Comparison of ENCODE assay signal across 23 cellular contexts in the genomic region with DNA sequence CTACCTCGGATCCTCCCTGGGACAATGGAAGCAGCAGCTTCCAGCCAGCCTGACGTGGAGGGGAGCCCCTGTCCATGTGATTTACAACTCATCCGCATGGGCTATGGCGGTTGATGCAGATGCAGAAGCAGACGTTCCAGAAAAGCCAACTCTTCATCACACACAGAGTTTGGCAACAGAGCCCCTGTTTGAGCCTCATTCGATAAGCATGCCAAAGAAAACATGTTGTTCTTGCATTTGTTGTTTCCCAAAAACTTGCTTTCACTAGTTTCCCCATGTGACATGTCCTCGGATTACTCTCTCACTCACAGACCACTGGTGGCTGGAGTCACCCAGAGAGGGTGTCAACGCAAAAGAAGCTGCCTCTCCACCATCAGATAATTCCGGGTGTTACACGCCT. TPM values are rescaled to one million over a fixed set of nuclear protein-coding genes. Genes with fewer than 3 reads are reported as not detected.
DNase-seq lines count a peak whose midpoint lies in the region; ATAC-seq, FAIRE-seq and TF ChIP-seq lines count a peak whose summit lies in the region.
"Had no signal": no experiment of that assay in that cellular context is flagged by ENCODE, and none has a peak within 500 bp of the region (broad histone marks: within the 10 kb centered on the region; RNA-seq: fewer than 3 reads in every experiment).

No MANE protein-coding gene starts in this region.

- no peaks in the 10 kb centered on the region for H3K79me2 ChIP-seq in OCI-LY7 (ENCODE audit: insufficient read depth, low read depth, low read length)

- H3K27ac Mint-ChIP-seq in nephron, result peak overlapping the region in 2 of 3 experiments; percentile 77 to 87
- H3K27ac Mint-ChIP-seq: activated naive CD8-positive, alpha-beta T cell treated with anti-CD3 and anti-CD28 coated beads, Interleukin-2, amount 10 ng/mL, durations not matched to agents 7 days and 5 days; naive B cell had no signal

- H2AFZ ChIP-seq in OCI-LY7 (ENCODE audit: low read length), result no peak overlapping the region

- POLR2A ChIA-PET in OCI-LY7 (lab: Charles Lee), result no interaction called here

- intact Hi-C loops in ascending aorta (cut with DNase I), result no loop called here
- intact Hi-C loops in Right ventricle myocardium superior (cut with DNase I), result no loop called here
- intact Hi-C loops in tibial artery (cut with DNase I; ENCODE audit: low total_unique reads), result no loop called here
- intact Hi-C loops in OCI-LY7 (cut with micrococcal nuclease; ENCODE audit: unreplicated experiment), result no loop called here

- CTCF ChIA-PET in OCI-LY7 (lab: Charles Lee; ENCODE audit: unreplicated experiment), result no interaction called here

- no peak overlapping the region for H3K4me2 ChIP-seq in OCI-LY7 (ENCODE audit: low read length)

- TF ChIP-seq CTCF in ascending aorta (IDR thresholded peaks at IDR 0.05) (no peak), nephron (IDR thresholded peaks at IDR 0.05; ENCODE audit: unreplicated experiment in 3 of 3) (no peak), tibial artery (IDR thresholded peaks at IDR 0.05) (no peak), brain microvascular endothelial cell (IDR thresholded peaks at IDR 0.05; ENCODE audit: low read depth, low read length, missing control alignments) (no peak), OCI-LY7 (conservative IDR thresholded peaks at IDR 0.05; ENCODE audit: low read length) (no peak)

- H3K36me3 Mint-ChIP-seq in nephron (ENCODE audit: low read depth), result peaks cover 20% of the 10 kb centered on the region
- H3K36me3 Mint-ChIP-seq: naive B cell had no signal

- in situ Hi-C loops in brain microvascular endothelial cell (cut with HindIII; ENCODE audit: low pct_ligation_motif_present, low sequenced_read_pairs), result no loop called here

- H3K27me3 ChIP-seq in ascending aorta, result no peaks in the 10 kb centered on the region
- H3K27me3 ChIP-seq in tibial artery, result no peaks in the 10 kb centered on the region
- H3K27me3 ChIP-seq in brain microvascular endothelial cell (replicated peaks), result no peaks in the 10 kb centered on the region
- H3K27me3 ChIP-seq: cardiac muscle cell, ovary had no signal

- no peaks in the 10 kb centered on the region for H4K20me1 ChIP-seq in OCI-LY7 (ENCODE audit: insufficient read depth, low read length)

- H3K4me1 Mint-ChIP-seq in nephron, result peaks cover 36% of the 10 kb centered on the region

- no peaks in the 10 kb centered on the region for H3K9me3 Mint-ChIP-seq in nephron

- peaks cover 7 to 56% of the 10 kb centered on the region in 2 donors for H3K4me1 ChIP-seq in ascending aorta
- H3K4me1 ChIP-seq in tibial artery, result peaks cover 0 to 53% (median 29%) of the 10 kb centered on the region in 4 donors
- no peaks in the 10 kb centered on the region for H3K4me1 ChIP-seq in OCI-LY7 (ENCODE audit: insufficient read depth, low read length, poor library complexity, severe bottlenecking)

- H3K27ac ChIP-seq in ascending aorta (peak overlapping the region; percentile 80 to 91), tibial artery (peak overlapping the region; percentile 25 to 89), brain microvascular endothelial cell (no peak overlapping the region), OCI-LY7 (ENCODE audit: low read depth, low read length, poor library complexity, severe bottlenecking) (no peak overlapping the region)
- H3K27ac ChIP-seq: cardiac muscle cell, ovary, SK-N-MC had no signal

- H3K4me3 Mint-ChIP-seq in nephron, result peak overlapping the region in 1 of 3 experiments; percentile 40
- H3K4me3 Mint-ChIP-seq: activated naive CD8-positive, alpha-beta T cell treated with anti-CD3 and anti-CD28 coated beads, Interleukin-2, amount 10 ng/mL, durations not matched to agents 7 days and 5 days; naive B cell had no signal

- no peak for TF ChIP-seq POLR2A in H54 (IDR thresholded peaks at IDR 0.05; ENCODE audit: low read depth, low read length)

- no peaks in the 10 kb centered on the region for H3K9me2 ChIP-seq in OCI-LY7 (ENCODE audit: insufficient read depth, low read length)

- H3K9me3 ChIP-seq in ascending aorta (no peaks in the 10 kb centered on the region), tibial artery (no peaks in the 10 kb centered on the region), OCI-LY7 (ENCODE audit: low read length) (no peaks in the 10 kb centered on the region)
- H3K9me3 ChIP-seq: ovary had no signal

- no peak for DNase-seq in ascending aorta (ENCODE audit: low spot score in 2 of 2)
- peak; percentile 80 for DNase-seq in Right ventricle myocardium superior
- peak; percentile 81 to 88 for DNase-seq in tibial artery
- no peak for DNase-seq in brain microvascular endothelial cell
- DNase-seq in H54 (ENCODE audit: insufficient read length, low spot score), result no peak
- no peak for DNase-seq in NCI-H1417 treated with DMSO at 0.1 percent for 48 hours (lab: John Stamatoyannopoulos, UW)
- no peak for DNase-seq in OCI-LY7 (ENCODE audit: low spot score)
- DNase-seq: activated CD8-positive, alpha-beta memory T cell treated with anti-CD3 and anti-CD28 coated beads for 24 hours; activated naive CD8-positive, alpha-beta T cell treated with anti-CD3 and anti-CD28 coated beads, Interleukin-2, amount 10 ng/mL, durations not matched to agents 7 days and 5 days; DND-41; erythroblast; KBM-7; naive B cell; NCI-H187; NCI-H2227 treated with DMSO at 0.1 percent for 48 hours; stimulated activated CD4-positive, alpha-beta T cell treated with anti-CD3 and anti-CD28 coated beads, Interleukin-4, amount 100 ng/mL, for 1 hour; T-helper 9 cell had no signal

- ATAC-seq in Right ventricle myocardium superior (ENCODE audit: poor library complexity), result peak; percentile 81
- ATAC-seq: Panc1 had no signal

- BruUV-seq in OCI-LY7 (replicated peaks; lab: Mats Ljungman, UMichigan), result no TSS peak

- no peak for FAIRE-seq in H54 (lab: Jason Lieb, UNC)

- H3K4me3 ChIP-seq in ascending aorta (no peak overlapping the region), tibial artery (no peak overlapping the region), brain microvascular endothelial cell (ENCODE audit: low read depth, low read length) (no peak overlapping the region), OCI-LY7 (ENCODE audit: low read depth, low read length, poor library complexity, severe bottlenecking) (no peak overlapping the region)
- H3K4me3 ChIP-seq: cardiac muscle cell, ovary, SK-N-MC, skin epidermis had no signal

- H3K36me3 ChIP-seq in ascending aorta (peaks cover 42 to 57% of the 10 kb centered on the region in 2 donors), tibial artery (peaks cover 22 to 33% (median 26%) of the 10 kb centered on the region in 3 donors), brain microvascular endothelial cell (replicated peaks) (no peaks in the 10 kb centered on the region), OCI-LY7 (ENCODE audit: insufficient read depth, low read length) (no peaks in the 10 kb centered on the region)
- H3K36me3 ChIP-seq: cardiac muscle cell, ovary had no signal

- no peaks in the 10 kb centered on the region for H3K27me3 Mint-ChIP-seq in nephron (ENCODE audit: low read depth)
- H3K27me3 Mint-ChIP-seq: activated naive CD8-positive, alpha-beta T cell treated with anti-CD3 and anti-CD28 coated beads, Interleukin-2, amount 10 ng/mL, durations not matched to agents 7 days and 5 days; naive B cell had no signal

RNA-seq across cellular contexts. Expression of a gene that starts 16.4 kb away (rescaled TPM):
- total RNA-seq in ascending aorta, result 37.8 TPM
- 11.1 TPM for total RNA-seq in Right ventricle myocardium superior
- total RNA-seq in OCI-LY7 (2014; rRNA removed; shearing (Covaris generic)), result 0.10 and 0.57 TPM in 2 replicates
- not detected in 2 replicates for total RNA-seq in OCI-LY7 (2022)

Comparison
In these comparisons a context has a peak if more than half of its experiments do, and no peak if none do; other contexts are left out.
1. DNase-seq: peak in Right ventricle myocardium superior (single experiment) and tibial artery (2 of 2); none in ascending aorta (0 of 2), brain microvascular endothelial cell (single experiment), H54 (single experiment), NCI-H1417 treated with DMSO at 0.1 percent for 48 hours (single experiment) and OCI-LY7 (single experiment).
2. H3K27ac ChIP-seq: peak in ascending aorta (2 of 2) and tibial artery (2 of 2); none in brain microvascular endothelial cell (single experiment) and OCI-LY7 (single experiment).